27 cellular contexts compared by ENCODE assay signal in genomic region chr1:148010527-148010926, GRCh38.
"Had no signal": no experiment of that assay in that cellular context is flagged by ENCODE, and none has a peak within 500 bp of the region (broad histone marks: within the 10 kb centered on the region; RNA-seq: fewer than 3 reads in every experiment).

No MANE protein-coding gene starts in this region.

- DNase-seq: activated CD4-positive, alpha-beta T cell treated with anti-CD3 and anti-CD28 coated beads for 48 hours; activated CD4-positive, alpha-beta T cell treated with anti-CD3 and anti-CD28 coated beads, Interleukin-2, amount 50 U/mL, for 48 hours; activated CD4-positive, CD25-positive, alpha-beta regulatory T cell treated with anti-CD3 and anti-CD28 coated beads, Interleukin-2, amount 50 U/mL, for 72 hours; activated naive CD4-positive, alpha-beta T cell treated with anti-CD3 and anti-CD28 coated beads, Interleukin-2, amount 50 U/mL, for 16 hours; activated naive CD8-positive, alpha-beta T cell treated with anti-CD3 and anti-CD28 coated beads, Interleukin-2, amount 10 ng/mL, durations not matched to agents 7 days and 5 days; activated T-cell treated with anti-CD3 and anti-CD28 coated beads for 4 hours; activated T-cell treated with anti-CD3 and anti-CD28 coated beads, Interleukin-2, amount 50 U/mL, for 72 hours; adrenal gland; anterior cingulate cortex; Kasumi-1; KBM-7; NCI-H1105 treated with DMSO at 0.1 percent for 48 hours; NCI-H1436 treated with DMSO at 0.1 percent for 48 hours; NCI-H187; NCI-H2081; NCI-H510A treated with DMSO at 0.1 percent for 48 hours; NCI-H69; NK-92 treated with Interleukin-12 subunit alpha and Interleukin-12 subunit beta, amount 100 ng/mL, for 24 hours; OCI-M1; RPMI8226; SW 1271 had no signal

- H3K36me3 Mint-ChIP-seq: WTC11 had no signal

- H3K4me1 ChIP-seq: adrenal gland had no signal

- H3K36me3 ChIP-seq: adrenal gland had no signal

- H3K4me3 ChIP-seq: adrenal gland, SK-N-MC had no signal

- H3K9me3 ChIP-seq: adrenal gland had no signal

- H3K9me3 Mint-ChIP-seq: activated naive CD8-positive, alpha-beta T cell treated with anti-CD3 and anti-CD28 coated beads, Interleukin-2, amount 10 ng/mL, durations not matched to agents 7 days and 5 days; activated T-cell treated with anti-CD3 and anti-CD28 coated beads, Interleukin-2, amount 50 U/mL, for 72 hours; activated T-helper 2 cell treated with anti-CD3 and anti-CD28 coated beads, Interferon-gamma antibody, Interleukin-2, Interleukin-4, amounts not matched to agents 10 μg/mL and 5 μg/mL and 100 μg/mL, durations not matched to agents 14 hours and 24 hours and 36 hours; T-helper 1 cell treated with Interleukin-12 subunit alpha and Interleukin-12 subunit beta and Interleukin-4 antibody, amounts not matched to agents 30 μg/mL and 1 μg/mL, for 36 hours; WTC11 had no signal

- H3K27ac Mint-ChIP-seq: activated naive CD8-positive, alpha-beta T cell treated with anti-CD3 and anti-CD28 coated beads, Interleukin-2, amount 10 ng/mL, durations not matched to agents 7 days and 5 days; activated T-cell treated with anti-CD3 and anti-CD28 coated beads, Interleukin-2, amount 50 U/mL, for 72 hours; activated T-helper 2 cell treated with anti-CD3 and anti-CD28 coated beads, Interferon-gamma antibody, Interleukin-2, Interleukin-4, amounts not matched to agents 10 μg/mL and 5 μg/mL and 100 μg/mL, durations not matched to agents 14 hours and 24 hours and 36 hours; T-helper 1 cell treated with Interleukin-12 subunit alpha and Interleukin-12 subunit beta and Interleukin-4 antibody, amounts not matched to agents 30 μg/mL and 1 μg/mL, for 36 hours had no signal

- ATAC-seq: activated T-cell treated with anti-CD3 and anti-CD28 coated beads, Interleukin-2, amount 50 U/mL, for 72 hours; Panc1; Right ventricle myocardium inferior; WTC11 had no signal

- H3K27ac ChIP-seq: adrenal gland, SK-N-MC had no signal

- H3K4me3 Mint-ChIP-seq: activated naive CD8-positive, alpha-beta T cell treated with anti-CD3 and anti-CD28 coated beads, Interleukin-2, amount 10 ng/mL, durations not matched to agents 7 days and 5 days; activated T-cell treated with anti-CD3 and anti-CD28 coated beads, Interleukin-2, amount 50 U/mL, for 72 hours; T-helper 1 cell treated with Interleukin-12 subunit alpha and Interleukin-12 subunit beta and Interleukin-4 antibody, amounts not matched to agents 30 μg/mL and 1 μg/mL, for 36 hours had no signal
